ENCODE assay signal across 22 cellular contexts in the genomic region with DNA sequence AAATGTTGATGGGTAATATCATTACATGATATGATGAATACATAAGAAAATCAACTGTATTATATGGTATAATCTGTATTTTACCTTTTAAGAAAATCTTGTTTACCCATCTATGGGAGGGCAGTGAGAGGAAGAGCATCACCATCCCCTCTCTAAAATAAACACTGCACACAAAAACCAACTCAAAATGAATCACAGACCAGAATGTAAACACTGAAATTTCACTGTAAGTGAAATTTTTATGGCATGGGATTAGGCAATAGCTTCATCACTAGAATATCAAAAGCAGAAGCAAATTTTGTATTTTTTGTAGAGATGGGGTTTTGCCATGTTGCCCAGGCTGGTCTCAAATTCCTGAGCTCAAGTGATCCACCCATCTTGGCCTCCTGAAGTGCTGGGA. TPM values are rescaled to one million over a fixed set of nuclear protein-coding genes. Genes with fewer than 3 reads are reported as not detected.
A peak's percentile ranks its signal among the peaks of the same experiment; 100 is the strongest.
DNase-seq lines count a peak whose midpoint lies in the region; ATAC-seq, FAIRE-seq and TF ChIP-seq lines count a peak whose summit lies in the region.
"Had no signal": no experiment of that assay in that cellular context is flagged by ENCODE, and none has a peak within 500 bp of the region (broad histone marks: within the 10 kb centered on the region; RNA-seq: fewer than 3 reads in every experiment).

No MANE protein-coding gene starts in this region.

- in situ Hi-C loops in HepG2 (cut with HindIII; ENCODE audit: extremely low pct_ligation_motif_present, low pct_unique_long_range_greater_than_20kb): no loop called here

- no peak overlapping the region for H3K27ac Mint-ChIP-seq in CD8-positive, alpha-beta T cell
- H3K27ac Mint-ChIP-seq: activated CD8-positive, alpha-beta T cell treated with anti-CD3 and anti-CD28 coated beads, Interleukin-2, amount 10 ng/mL, durations not matched to agents 7 days and 5 days; CD4-positive, alpha-beta T cell; H9 had no signal

- TF ChIP-seq RAD21 in HepG2 (CRISPR knock-in tag; IDR thresholded peaks at IDR 0.05): no peak

- no peak for TF ChIP-seq CTCF in HepG2 (CRISPR knock-in tag; IDR thresholded peaks at IDR 0.05)
- no peak for TF ChIP-seq CTCF in omental fat pad (IDR thresholded peaks at IDR 0.05)
- TF ChIP-seq CTCF in CD8-positive, alpha-beta T cell (IDR thresholded peaks at IDR 0.05): no peak

- H3K27ac ChIP-seq in HepG2 (ENCODE audit: extremely low read length, insufficient read depth, low read length): no peak overlapping the region
- no peak overlapping the region for H3K27ac ChIP-seq in CD8-positive, alpha-beta T cell (ENCODE audit: low read depth, low read length)
- H3K27ac ChIP-seq: neutrophil, suprapubic skin, VCaP had no signal

- FAIRE-seq in HepG2 (lab: Jason Lieb, UNC): no peak

- H3K4me2 ChIP-seq in HepG2 (ENCODE audit: low read depth, low read length): no peak overlapping the region

- H3K4me1 Mint-ChIP-seq in CD8-positive, alpha-beta T cell (ENCODE audit: low read depth): peaks cover 24% of the 10 kb centered on the region

- no peaks in the 10 kb centered on the region for H3K9me3 Mint-ChIP-seq in CD8-positive, alpha-beta T cell
- H3K9me3 Mint-ChIP-seq: CD4-positive, alpha-beta T cell had no signal

- H3K4me3 Mint-ChIP-seq in CD8-positive, alpha-beta T cell: no peak overlapping the region
- H3K4me3 Mint-ChIP-seq: activated CD8-positive, alpha-beta T cell treated with anti-CD3 and anti-CD28 coated beads, Interleukin-2, amount 10 ng/mL, durations not matched to agents 7 days and 5 days; CD4-positive, alpha-beta T cell; H9 had no signal

- no peaks in the 10 kb centered on the region for H3K4me1 ChIP-seq in HepG2 (ENCODE audit: insufficient read depth, low read length)
- H3K4me1 ChIP-seq in CD8-positive, alpha-beta T cell (ENCODE audit: insufficient read depth, low read length): peaks cover 19% of the 10 kb centered on the region
- H3K4me1 ChIP-seq: suprapubic skin had no signal

- intact Hi-C loops in HepG2 (cut with micrococcal nuclease; ENCODE audit: unreplicated experiment): no loop called here
- intact Hi-C loops in CD8-positive, alpha-beta T cell (cut with DNase I, micrococcal nuclease): no loop called here

- H2AFZ ChIP-seq in HepG2 (ENCODE audit: low read length): no peak overlapping the region

- H3K9me3 ChIP-seq in MG63 (no peaks in the 10 kb centered on the region), HepG2 (ENCODE audit: low read length) (no peaks in the 10 kb centered on the region)
- no peaks in the 10 kb centered on the region for H3K9me3 ChIP-seq in CD8-positive, alpha-beta T cell (ENCODE audit: low read length)
- H3K9me3 ChIP-seq: neutrophil, suprapubic skin had no signal

- no peak for TF ChIP-seq POLR2A in HepG2 (IDR thresholded peaks at IDR 0.05; ENCODE audit: insufficient read depth in 1 of 2, low read depth in 2 of 2, low read length in 2 of 2)

- peaks cover 19% of the 10 kb centered on the region for H3K36me3 ChIP-seq in MG63
- H3K36me3 ChIP-seq in HepG2 (replicated peaks in 1 of 2; ENCODE audit: control insufficient read depth in 1 of 2, insufficient read depth in 2 of 2, low read length in 2 of 2): peaks cover 0 to 9% of the 10 kb centered on the region in 2 experiments; a peak in 2 of 5 replicates
- H3K36me3 ChIP-seq in CD8-positive, alpha-beta T cell (ENCODE audit: insufficient read depth, low read length): no peaks in the 10 kb centered on the region
- H3K36me3 ChIP-seq: neutrophil had no signal

- H3K9ac ChIP-seq in HepG2 (ENCODE audit: insufficient read depth, low read depth, low read length): no peak overlapping the region

- POLR2A ChIA-PET in HepG2 (lab: Yijun Ruan, JAX): no interaction called here
- POLR2A ChIA-PET in CD8-positive, alpha-beta T cell (lab: Charles Lee): no interaction called here

- H4K20me1 ChIP-seq in HepG2 (ENCODE audit: insufficient read depth, low read length): no peaks in the 10 kb centered on the region

- no peak for ATAC-seq in HepG2
- no peak for ATAC-seq in omental fat pad (ENCODE audit: low FRiP score)
- no peak for ATAC-seq in HG02798 (IDR thresholded peaks at IDR 0.05; ENCODE audit: poor library complexity, unreplicated experiment)
- no peak for ATAC-seq in GM19395 (IDR thresholded peaks at IDR 0.05; ENCODE audit: unreplicated experiment)
- ATAC-seq in CD8-positive, alpha-beta T cell: no peak
- ATAC-seq: activated CD8-positive, alpha-beta T cell treated with anti-CD3 and anti-CD28 coated beads, Interleukin-2, amount 10 ng/mL, durations not matched to agents 7 days and 5 days; right cardiac atrium had no signal

- H3K79me2 ChIP-seq in HepG2 (ENCODE audit: insufficient read depth, low read length): no peaks in the 10 kb centered on the region

- H3K27me3 Mint-ChIP-seq in CD8-positive, alpha-beta T cell (ENCODE audit: low read depth): no peaks in the 10 kb centered on the region
- H3K27me3 Mint-ChIP-seq: CD4-positive, alpha-beta T cell had no signal

- no TSS peak for BruUV-seq in HepG2 (replicated peaks; lab: Mats Ljungman, UMichigan)

- CTCF ChIA-PET in HepG2 (lab: Yijun Ruan, JAX; ENCODE audit: low intra/inter-chr PET ratio, low total read pairs): no interaction called here
- CTCF ChIA-PET in CD8-positive, alpha-beta T cell (lab: Charles Lee): no interaction called here

- DNase-seq in EH (ENCODE audit: low read depth) (peak; percentile 81), MG63 (peak; percentile 63), astrocyte of the hippocampus (ENCODE audit: low read depth, low spot score) (peak; percentile 7), HepG2 (ENCODE audit: low spot score) (no peak), omental fat pad (ENCODE audit: low spot score) (no peak)
- no peak for DNase-seq in CD8-positive, alpha-beta T cell
- DNase-seq: activated CD8-positive, alpha-beta T cell treated with anti-CD3 and anti-CD28 coated beads, Interleukin-2, amount 10 ng/mL, durations not matched to agents 7 days and 5 days; amygdala; CD4-positive, alpha-beta T cell; cortex of kidney; H9; kidney glomerular epithelial cell; NCI-H1417; NCI-H226; OCI-M1; right cardiac atrium; stimulated activated CD4-positive, alpha-beta T cell treated with anti-CD3 and anti-CD28 coated beads, Interleukin-2, amount 100 ng/mL, for 24 hours had no signal

- H3K4me3 ChIP-seq in MG63 (no peak overlapping the region), HepG2 (replicated peaks in 1 of 3; ENCODE audit: insufficient read depth in 1 of 3, low read depth in 2 of 3, low read length in 3 of 3) (no peak overlapping the region)
- no peak overlapping the region for H3K4me3 ChIP-seq in CD8-positive, alpha-beta T cell (ENCODE audit: low read depth, low read length)
- H3K4me3 ChIP-seq: suprapubic skin had no signal

- H3K27me3 ChIP-seq in MG63: no peaks in the 10 kb centered on the region
- H3K27me3 ChIP-seq in HepG2 (ENCODE audit: control insufficient read depth in 1 of 2, insufficient read depth in 2 of 2, low read length in 2 of 2): no peaks in the 10 kb centered on the region
- H3K27me3 ChIP-seq in CD8-positive, alpha-beta T cell (ENCODE audit: insufficient read depth, low read length): no peaks in the 10 kb centered on the region
- H3K27me3 ChIP-seq: neutrophil, suprapubic skin had no signal

- H3K36me3 Mint-ChIP-seq in CD8-positive, alpha-beta T cell: peaks cover 37% of the 10 kb centered on the region

- TF ChIP-seq EP300 in HepG2 (IDR thresholded peaks at IDR 0.05; ENCODE audit: low read depth in 2 of 2, low read length in 2 of 2): no peak
- TF ChIP-seq EP300 in HepG2 (CRISPR knock-in tag; IDR thresholded peaks at IDR 0.05; ENCODE audit: borderline replicate concordance): no peak

RNA-seq across cellular contexts. Expression of gene IFT80, which starts 26.2 kb away (rescaled TPM):
- 22.9 and 30.8 TPM in 2 replicates for total RNA-seq in MG63 (2014; rRNA removed; shearing (Covaris generic); ENCODE audit: low replicate concordance)
- total RNA-seq in HepG2 (2016; rRNA removed; fragmentation: Illumina TruSeq; extraction: Trizol) (15.7 and 21.4 TPM in 2 replicates), omental fat pad (10 to 100 TPM; 13.9 to 34.5 (median 19.9) TPM)
- total RNA-seq in HepG2 (2016; cell fraction: cytosol; rRNA removed; fragmentation: Illumina TruSeq; extraction: Trizol; ENCODE audit: low read depth): 13.2 and 13.4 TPM in 2 replicates
- total RNA-seq in HepG2 (2016; cell fraction: insoluble cytoplasmic fraction; rRNA removed; fragmentation: Illumina TruSeq; extraction: Trizol): 18.4 and 19.8 TPM in 2 replicates
- total RNA-seq in HepG2 (2016; cell fraction: membrane; rRNA removed; fragmentation: Illumina TruSeq; extraction: Trizol): 11.8 and 13.7 TPM in 2 replicates
- total RNA-seq in HepG2 (2016; cell fraction: nucleus; rRNA removed; fragmentation: Illumina TruSeq; extraction: Trizol): 23.1 and 27.3 TPM in 2 replicates
- 8.6 and 11.4 TPM in 2 replicates for polyA plus RNA-seq in HepG2 (2011; rRNA removed)
- polyA plus RNA-seq in HepG2 (2011; cell fraction: cytosol; rRNA removed): 2.1 and 3.8 TPM in 2 replicates
- 14.1 and 16.0 TPM in 2 replicates for polyA plus RNA-seq in HepG2 (2011; cell fraction: nucleus; rRNA removed)
- polyA plus RNA-seq in HepG2 (2012): 9.9 and 12.0 TPM in 2 replicates
- polyA plus RNA-seq in HepG2 (2016; cell fraction: cytosol; fragmentation: Illumina TruSeq; extraction: Trizol; ENCODE audit: low read depth): 0.86 and 0.87 TPM in 2 replicates
- polyA plus RNA-seq in HepG2 (2016; cell fraction: insoluble cytoplasmic fraction; fragmentation: Illumina TruSeq; extraction: Trizol; ENCODE audit: low read depth): 11.9 and 14.1 TPM in 2 replicates
- 3.3 and 3.9 TPM in 2 replicates for polyA plus RNA-seq in HepG2 (2016; cell fraction: membrane; fragmentation: Illumina TruSeq; extraction: Trizol; ENCODE audit: low read depth)
- polyA plus RNA-seq in HepG2 (2016; cell fraction: nucleus; fragmentation: Illumina TruSeq; extraction: Trizol; ENCODE audit: insufficient read depth, low read depth): 45.6 and 47.5 TPM in 2 replicates
- polyA minus RNA-seq in HepG2 (2011; rRNA and poly(A)+ RNA removed; ENCODE audit: low replicate concordance): 3.5 and 7.7 TPM in 2 replicates
- polyA minus RNA-seq in HepG2 (2011; cell fraction: cytosol; rRNA and poly(A)+ RNA removed): 11.2 and 11.4 TPM in 2 replicates
- 32.2 and 33.3 TPM in 2 replicates for polyA minus RNA-seq in HepG2 (2011; cell fraction: nucleus; rRNA and poly(A)+ RNA removed)
- total RNA-seq in CD8-positive, alpha-beta T cell: 10 to 100 TPM in 1 of 2 experiments, 1 to 10 TPM in 1; 9.9 to 12.7 TPM

RNA-seq across cellular contexts. Expression of gene SMC4, which starts 26.7 kb away (rescaled TPM):
- total RNA-seq in MG63 (2014; rRNA removed; shearing (Covaris generic); ENCODE audit: low replicate concordance): 97.7 and 253 TPM in 2 replicates
- total RNA-seq in HepG2 (2016; rRNA removed; fragmentation: Illumina TruSeq; extraction: Trizol) (74.3 and 95.5 TPM in 2 replicates), omental fat pad (10 to 100 TPM; 12.7 to 33.1 (median 16.7) TPM)
- 17.3 and 21.1 TPM in 2 replicates for total RNA-seq in HepG2 (2016; cell fraction: cytosol; rRNA removed; fragmentation: Illumina TruSeq; extraction: Trizol; ENCODE audit: low read depth)
- 73.4 and 93.4 TPM in 2 replicates for total RNA-seq in HepG2 (2016; cell fraction: insoluble cytoplasmic fraction; rRNA removed; fragmentation: Illumina TruSeq; extraction: Trizol)
- 21.8 and 22.6 TPM in 2 replicates for total RNA-seq in HepG2 (2016; cell fraction: membrane; rRNA removed; fragmentation: Illumina TruSeq; extraction: Trizol)
- 146 and 159 TPM in 2 replicates for total RNA-seq in HepG2 (2016; cell fraction: nucleus; rRNA removed; fragmentation: Illumina TruSeq; extraction: Trizol)
- 11.3 and 19.2 TPM in 2 replicates for polyA plus RNA-seq in HepG2 (2011; rRNA removed)
- polyA plus RNA-seq in HepG2 (2011; cell fraction: cytosol; rRNA removed): 7.0 and 7.5 TPM in 2 replicates
- 40.4 and 51.2 TPM in 2 replicates for polyA plus RNA-seq in HepG2 (2011; cell fraction: nucleus; rRNA removed)
- polyA plus RNA-seq in HepG2 (2012): 24.6 and 42.3 TPM in 2 replicates
- polyA plus RNA-seq in HepG2 (2016; cell fraction: cytosol; fragmentation: Illumina TruSeq; extraction: Trizol; ENCODE audit: low read depth): 2.4 and 3.2 TPM in 2 replicates
- 86.5 and 87.7 TPM in 2 replicates for polyA plus RNA-seq in HepG2 (2016; cell fraction: insoluble cytoplasmic fraction; fragmentation: Illumina TruSeq; extraction: Trizol; ENCODE audit: low read depth)
- polyA plus RNA-seq in HepG2 (2016; cell fraction: membrane; fragmentation: Illumina TruSeq; extraction: Trizol; ENCODE audit: low read depth): 7.4 and 11.1 TPM in 2 replicates
- polyA plus RNA-seq in HepG2 (2016; cell fraction: nucleus; fragmentation: Illumina TruSeq; extraction: Trizol; ENCODE audit: insufficient read depth, low read depth): 234 and 235 TPM in 2 replicates
- polyA minus RNA-seq in HepG2 (2011; rRNA and poly(A)+ RNA removed; ENCODE audit: low replicate concordance): 13.1 and 61.1 TPM in 2 replicates
- 8.1 and 11.8 TPM in 2 replicates for polyA minus RNA-seq in HepG2 (2011; cell fraction: cytosol; rRNA and poly(A)+ RNA removed)
- 124 and 194 TPM in 2 replicates for polyA minus RNA-seq in HepG2 (2011; cell fraction: nucleus; rRNA and poly(A)+ RNA removed)
- 10 to 100 TPM; 40.8 to 43.5 TPM for total RNA-seq in CD8-positive, alpha-beta T cell

Comparison
In these comparisons a context has a peak if more than half of its experiments do, and no peak if none do; other contexts are left out.
1. DNase-seq: peak in EH (single experiment), MG63 (single experiment) and astrocyte of the hippocampus (single experiment); none in HepG2 (single experiment), omental fat pad (single experiment) and CD8-positive, alpha-beta T cell (0 of 7).